Comparison of ENCODE assay signal across 1 cellular context in genomic region chr20:47267621-47268020, GRCh38.
TF ChIP-seq lines count a peak whose summit lies in the region.

No MANE protein-coding gene starts in this region.

TF ChIP-seq in IMR-90, 13 proteins besides CTCF, POLR2A, EP300 and RAD21:
- TF ChIP-seq RCOR1 (IDR thresholded peaks at IDR 0.05; ENCODE audit: insufficient replicate concordance, low read length) (no peak), RFX5 (IDR thresholded peaks at IDR 0.05; ENCODE audit: low read depth, low read length) (no peak), ELK1 (IDR thresholded peaks at IDR 0.05; ENCODE audit: borderline replicate concordance, low read depth, low read length) (no peak)
